ENCODE assay signal across 1 cellular context in genomic region chr15:68578960-68579935, GRCh38.
TF ChIP-seq lines count a peak whose summit lies in the region.

A gene with protein sequence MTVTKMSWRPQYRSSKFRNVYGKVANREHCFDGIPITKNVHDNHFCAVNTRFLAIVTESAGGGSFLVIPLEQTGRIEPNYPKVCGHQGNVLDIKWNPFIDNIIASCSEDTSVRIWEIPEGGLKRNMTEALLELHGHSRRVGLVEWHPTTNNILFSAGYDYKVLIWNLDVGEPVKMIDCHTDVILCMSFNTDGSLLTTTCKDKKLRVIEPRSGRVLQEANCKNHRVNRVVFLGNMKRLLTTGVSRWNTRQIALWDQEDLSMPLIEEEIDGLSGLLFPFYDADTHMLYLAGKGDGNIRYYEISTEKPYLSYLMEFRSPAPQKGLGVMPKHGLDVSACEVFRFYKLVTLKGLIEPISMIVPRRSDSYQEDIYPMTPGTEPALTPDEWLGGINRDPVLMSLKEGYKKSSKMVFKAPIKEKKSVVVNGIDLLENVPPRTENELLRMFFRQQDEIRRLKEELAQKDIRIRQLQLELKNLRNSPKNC (plus strand): TSS chr15:68578993. CDS start chr15:68579263, 270 bp downstream.

TF ChIP-seq in A549, 52 proteins besides CTCF, POLR2A, EP300 and RAD21 (continued from another document):
- TF ChIP-seq, protein P1, sequence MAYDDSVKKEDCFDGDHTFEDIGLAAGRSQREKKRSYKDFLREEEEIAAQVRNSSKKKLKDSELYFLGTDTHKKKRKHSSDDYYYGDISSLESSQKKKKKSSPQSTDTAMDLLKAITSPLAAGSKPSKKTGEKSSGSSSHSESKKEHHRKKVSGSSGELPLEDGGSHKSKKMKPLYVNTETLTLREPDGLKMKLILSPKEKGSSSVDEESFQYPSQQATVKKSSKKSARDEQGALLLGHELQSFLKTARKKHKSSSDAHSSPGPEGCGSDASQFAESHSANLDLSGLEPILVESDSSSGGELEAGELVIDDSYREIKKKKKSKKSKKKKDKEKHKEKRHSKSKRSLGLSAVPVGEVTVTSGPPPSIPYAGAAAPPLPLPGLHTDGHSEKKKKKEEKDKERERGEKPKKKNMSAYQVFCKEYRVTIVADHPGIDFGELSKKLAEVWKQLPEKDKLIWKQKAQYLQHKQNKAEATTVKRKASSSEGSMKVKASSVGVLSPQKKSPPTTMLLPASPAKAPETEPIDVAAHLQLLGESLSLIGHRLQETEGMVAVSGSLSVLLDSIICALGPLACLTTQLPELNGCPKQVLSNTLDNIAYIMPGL (CRISPR knock-in tag; IDR thresholded peaks at IDR 0.05; ENCODE audit: borderline replicate concordance) = no peak
- TF ChIP-seq SMC3 (IDR thresholded peaks at IDR 0.05) (no peak), JUN (IDR thresholded peaks at IDR 0.05) (no peak), HOXB5 (CRISPR knock-in tag; IDR thresholded peaks at IDR 0.05) (no peak)
